In genomic region chr1:210310562-210310961, GRCh38 we compare ENCODE assay signal across 8 cellular contexts. TPM values are rescaled to one million over a fixed set of nuclear protein-coding genes. Genes with fewer than 3 reads are reported as not detected.
DNase-seq lines count a peak whose midpoint lies in the region; ATAC-seq, FAIRE-seq and TF ChIP-seq lines count a peak whose summit lies in the region.
"Had no signal": no experiment of that assay in that cellular context is flagged by ENCODE, and none has a peak within 500 bp of the region (broad histone marks: within the 10 kb centered on the region; RNA-seq: fewer than 3 reads in every experiment).

No MANE protein-coding gene starts in this region.

- no peaks in the 10 kb centered on the region for H3K9me3 ChIP-seq in PC-3 (ENCODE audit: low read length)
- H3K9me3 ChIP-seq in keratinocyte (ENCODE audit: control insufficient read depth, low read depth, low read length), result no peaks in the 10 kb centered on the region
- H3K9me3 ChIP-seq in thoracic aorta, result no peaks in the 10 kb centered on the region
- H3K9me3 ChIP-seq: gastrocnemius medialis had no signal

- CTCF ChIA-PET in PC-3 (lab: Charles Lee), result interaction anchor here (0.7 to 1.4 kb wide), 4 partner anchors 51 to 172 kb away, joined by 4 to 8 read pairs (median 6); no protein-coding TSS in a partner anchor

- no peak for TF ChIP-seq CTCF in PC-3 (conservative IDR thresholded peaks at IDR 0.05; ENCODE audit: low read depth, low read length)
- TF ChIP-seq CTCF in keratinocyte (optimal IDR thresholded peaks at IDR 0.05 in 1 of 3, IDR thresholded peaks at IDR 0.05 in 1 of 3, conservative IDR thresholded peaks at IDR 0.05 in 1 of 3; ENCODE audit: extremely low read depth in 1 of 3, insufficient read depth in 2 of 3, low read length in 3 of 3), result no peak
- no peak for TF ChIP-seq CTCF in thoracic aorta (IDR thresholded peaks at IDR 0.05)

- no peaks in the 10 kb centered on the region for H3K79me2 ChIP-seq in PC-3 (ENCODE audit: low read length)
- H3K79me2 ChIP-seq in keratinocyte (ENCODE audit: control insufficient read depth, insufficient read depth, low read length), result no peaks in the 10 kb centered on the region

- H3K27me3 ChIP-seq in H7 (ENCODE audit: control insufficient read depth, insufficient read depth, low read length) (peaks cover 4% of the 10 kb centered on the region), PC-3 (ENCODE audit: low read length) (no peaks in the 10 kb centered on the region), keratinocyte (ENCODE audit: control insufficient read depth, extremely low read depth, insufficient read depth, low read length) (peaks cover 5% of the 10 kb centered on the region), thoracic aorta (replicated peaks; ENCODE audit: insufficient read depth) (no peaks in the 10 kb centered on the region)
- H3K27me3 ChIP-seq: gastrocnemius medialis had no signal

- H3K4me3 ChIP-seq in H7 (ENCODE audit: insufficient read depth, low read depth, low read length) (peak overlapping the region; percentile 11; the same call in 1 of the 2 replicates), PC-3 (ENCODE audit: low read length) (peak overlapping the region; percentile 68; the same call in 1 of the 2 replicates), keratinocyte (ENCODE audit: control insufficient read depth in 2 of 3, extremely low read depth in 1 of 3, insufficient read depth in 2 of 3, low read depth in 1 of 3, low read length in 3 of 3) (peak overlapping the region in 1 of 3 experiments; percentile 7), thoracic aorta (peak overlapping the region; percentile 83)

- POLR2A ChIA-PET in PC-3 (lab: Charles Lee; ENCODE audit: unreplicated experiment), result no interaction called here

- FAIRE-seq in keratinocyte (lab: Jason Lieb, UNC), result no peak

- peak overlapping the region; percentile 88 for H3K4me2 ChIP-seq in PC-3 (ENCODE audit: low read length)
- H3K4me2 ChIP-seq in keratinocyte (ENCODE audit: control insufficient read depth, extremely low read depth, insufficient read depth, low read depth, low read length), result peak overlapping the region; percentile 48

- no peaks in the 10 kb centered on the region for H3F3A ChIP-seq in PC-3 (ENCODE audit: low read length, unreplicated experiment)

- H3K4me1 ChIP-seq in PC-3 (ENCODE audit: insufficient read depth, low read length) (0 out of 2 replicates have a peak, but pooled peaks cover 5% of the 10 kb centered on the region), keratinocyte (ENCODE audit: control insufficient read depth, extremely low read depth, insufficient read depth, low read length) (peaks cover 4% of the 10 kb centered on the region), thoracic aorta (ENCODE audit: control insufficient read depth in 1 of 2, low read depth in 2 of 2) (peaks cover 0 to 15% of the 10 kb centered on the region in 2 donors)
- H3K4me1 ChIP-seq: gastrocnemius medialis had no signal

- no TSS peak for BruUV-seq in PC-3 (replicated peaks; lab: Mats Ljungman, UMichigan)

- H2AFZ ChIP-seq in PC-3 (ENCODE audit: low read length) (peak overlapping the region; percentile 89; the same call in 1 of the 2 replicates), keratinocyte (ENCODE audit: control insufficient read depth, low read length) (no peak overlapping the region)

- ATAC-seq in PC-3 (no peak), thoracic aorta (ENCODE audit: insufficient number of reproducible peaks, low FRiP score, low read depth) (no peak), GM21717 (IDR thresholded peaks at IDR 0.05; ENCODE audit: unreplicated experiment) (no peak)

- no peak overlapping the region for H3K9ac ChIP-seq in PC-3 (ENCODE audit: low read length)
- no peak overlapping the region for H3K9ac ChIP-seq in keratinocyte (ENCODE audit: control insufficient read depth, extremely low read depth, insufficient read depth, low read length)

- H3K9me2 ChIP-seq in PC-3 (replicated peaks; ENCODE audit: low read length), result no peaks in the 10 kb centered on the region

- no peaks in the 10 kb centered on the region for H3K36me3 ChIP-seq in H7 (replicated peaks; ENCODE audit: control insufficient read depth, insufficient read depth, low read length)
- H3K36me3 ChIP-seq in PC-3 (ENCODE audit: low read depth, low read length), result no peaks in the 10 kb centered on the region
- no peaks in the 10 kb centered on the region for H3K36me3 ChIP-seq in keratinocyte (ENCODE audit: control insufficient read depth in 2 of 2, extremely low read depth in 1 of 2, insufficient read depth in 2 of 2, low read length in 2 of 2)
- H3K36me3 ChIP-seq in thoracic aorta, result no peaks in the 10 kb centered on the region
- H3K36me3 ChIP-seq: gastrocnemius medialis had no signal

- H4K20me1 ChIP-seq in PC-3 (ENCODE audit: low read length), result no peaks in the 10 kb centered on the region
- no peaks in the 10 kb centered on the region for H4K20me1 ChIP-seq in keratinocyte (ENCODE audit: control insufficient read depth, extremely low read depth, insufficient read depth, low read length)

- intact Hi-C loops in PC-3 (cut with micrococcal nuclease), result loop anchor here (2.0 to 10.0 kb wide), 4 partner anchors 72 to 436 kb away; no protein-coding TSS in a partner anchor

- DNase-seq in H7 (no peak), PC-3 (no peak), keratinocyte (ENCODE audit: low read depth, low spot score) (no peak), thoracic aorta (ENCODE audit: low spot score) (no peak), NCI-H1417 treated with DMSO at 0.1 percent for 48 hours (lab: John Stamatoyannopoulos, UW) (no peak), midbrain (lab: John Stamatoyannopoulos, UW) (no peak)

- no peaks in the 10 kb centered on the region for H3K9me1 ChIP-seq in keratinocyte (ENCODE audit: control insufficient read depth, extremely low read depth, insufficient read depth, low read length)

- H3K27ac ChIP-seq in PC-3 (ENCODE audit: low read length) (no peak overlapping the region), keratinocyte (ENCODE audit: control insufficient read depth, insufficient read depth, low read length) (no peak overlapping the region), thoracic aorta (no peak overlapping the region)

- dilution Hi-C loops in keratinocyte (cut with MboI; ENCODE audit: extremely low pct_ligation_motif_present, low sequenced_read_pairs), result no loop called here

RNA-seq across cellular contexts. Expression of gene HHAT, which starts 18.1 kb away (rescaled TPM):
- total RNA-seq in H7 (2014; rRNA removed; shearing (Covaris generic)), result 1.0 and 1.4 TPM in 2 replicates
- total RNA-seq in PC-3 (2014; rRNA removed) (2.4 and 3.4 TPM in 2 replicates), thoracic aorta (1 to 10 TPM; 4.5 to 4.6 TPM)
- 3.4 to 4.7 TPM (median 3.8 TPM) in 3 replicates for polyA plus RNA-seq in keratinocyte
- 0.70 TPM for polyA plus RNA-seq in keratinocyte (2011; ENCODE audit: low read depth)
- polyA plus RNA-seq in keratinocyte (2011; cell fraction: cytosol; rRNA removed), result 4.3 and 4.6 TPM in 2 replicates
- 6.8 and 7.2 TPM in 2 replicates for polyA plus RNA-seq in keratinocyte (2011; cell fraction: nucleus; rRNA removed)
- polyA plus RNA-seq in keratinocyte (2012; ENCODE audit: low replicate concordance), result 1.4 and 4.8 TPM in 2 replicates
- polyA minus RNA-seq in keratinocyte, result 5.4 to 9.4 TPM (median 6.2 TPM) in 3 replicates
- polyA minus RNA-seq in keratinocyte (2011; cell fraction: cytosol; rRNA and poly(A)+ RNA removed), result 3.3 TPM
- polyA minus RNA-seq in keratinocyte (2011; cell fraction: nucleus; rRNA and poly(A)+ RNA removed), result 9.6 and 12.3 TPM in 2 replicates
